In genomic region chr21:17732306-17732705, GRCh38 we compare ENCODE assay signal across 23 cellular contexts.
A peak's percentile ranks its signal among the peaks of the same experiment; 100 is the strongest.
DNase-seq lines count a peak whose midpoint lies in the region; ATAC-seq and TF ChIP-seq lines count a peak whose summit lies in the region.
"Had no signal": no experiment of that assay in that cellular context is flagged by ENCODE, and none has a peak within 500 bp of the region (broad histone marks: within the 10 kb centered on the region; RNA-seq: fewer than 3 reads in every experiment).

No MANE protein-coding gene starts in this region.

- no peak overlapping the region for H3K4me2 ChIP-seq in IMR-90 (ENCODE audit: low read depth, low read length)

- H3K4ac ChIP-seq in IMR-90 (ENCODE audit: low read depth, low read length), result no peak overlapping the region

- H3K23ac ChIP-seq in IMR-90 (ENCODE audit: low read depth, low read length), result no peak overlapping the region

- no peak for TF ChIP-seq POLR2A in IMR-90 (IDR thresholded peaks at IDR 0.05; ENCODE audit: low read depth, low read length)

- H2BK120ac ChIP-seq in IMR-90 (ENCODE audit: low read depth, low read length), result no peak overlapping the region

- CTCF ChIA-PET in IMR-90 (lab: Yijun Ruan, JAX), result no interaction called here

- H3K27me3 ChIP-seq in IMR-90 (ENCODE audit: control insufficient read depth, insufficient read depth, low read length), result no peaks in the 10 kb centered on the region
- H3K27me3 ChIP-seq in colonic mucosa, result no peaks in the 10 kb centered on the region
- H3K27me3 ChIP-seq: heart left ventricle, sigmoid colon, tibial artery had no signal

- BruUV-seq in IMR-90 (replicated peaks; lab: Mats Ljungman, UMichigan), result no TSS peak

- H2BK5ac ChIP-seq in IMR-90 (ENCODE audit: low read depth, low read length, poor library complexity, severe bottlenecking), result no peak overlapping the region

- H3K9me1 ChIP-seq in IMR-90 (ENCODE audit: insufficient read depth, low read length), result no peaks in the 10 kb centered on the region

- POLR2A ChIA-PET in IMR-90 (lab: Charles Lee; ENCODE audit: unreplicated experiment), result no interaction called here

- no peak overlapping the region for H4K5ac ChIP-seq in IMR-90 (ENCODE audit: low read depth, low read length)

- H2AK9ac ChIP-seq in IMR-90 (replicated peaks; ENCODE audit: low read depth, low read length, poor library complexity), result no peak overlapping the region

- ATAC-seq in IMR-90 (ENCODE audit: low read depth), result no peak
- no peak for ATAC-seq in GM21786 (IDR thresholded peaks at IDR 0.05; ENCODE audit: unreplicated experiment)
- ATAC-seq: activated naive CD8-positive, alpha-beta T cell treated with anti-CD3 and anti-CD28 coated beads, Interleukin-2, amount 50 U/mL, for 24 hours; activated T-cell treated with anti-CD3 and anti-CD28 coated beads, Interleukin-2, amount 50 U/mL, for 72 hours; esophagus mucosa; heart left ventricle; K562 had no signal

- H3K14ac ChIP-seq in IMR-90 (replicated peaks; ENCODE audit: low read depth, low read length), result no peak overlapping the region

- H3K4me3 ChIP-seq in IMR-90 (ENCODE audit: insufficient read depth, low read depth, low read length), result no peak overlapping the region
- H3K4me3 ChIP-seq in epithelial cell of esophagus (ENCODE audit: low read length), result no peak overlapping the region
- H3K4me3 ChIP-seq in colonic mucosa, result no peak overlapping the region
- H3K4me3 ChIP-seq: heart left ventricle, K562, sigmoid colon, SK-N-MC, tibial artery had no signal

- no peak overlapping the region for H2BK15ac ChIP-seq in IMR-90 (ENCODE audit: low read depth, low read length)

- H4K91ac ChIP-seq in IMR-90 (ENCODE audit: insufficient read depth, low read depth, low read length), result no peak overlapping the region

- no CpG with 5 or more reads among the region's 2 CpGs for WGBS in IMR-90 (ENCODE audit: extremely low coverage in 2 of 2, insufficient read length in 1 of 2), 2 experiments

- no peak overlapping the region for H2AK5ac ChIP-seq in IMR-90 (ENCODE audit: low read depth, low read length)

- in situ Hi-C loops in IMR-90 (cut with MboI; ENCODE audit: low sequenced_read_pairs), result no loop called here

- DNase-seq in COR-L47 (lab: John Stamatoyannopoulos, UW) (peak; percentile 64), IMR-90 (peak; percentile 5), NCI-H69 (lab: John Stamatoyannopoulos, UW) (peak; percentile 90), epithelial cell of esophagus (ENCODE audit: low read depth) (peak; percentile 30), EL (no peak), colonic mucosa (no peak)
- DNase-seq in activated T-cell treated with anti-CD3 and anti-CD28 coated beads, Interleukin-2, amount 50 U/mL, for 1 hour, result no peak
- DNase-seq: activated CD4-positive, alpha-beta T cell treated with anti-CD3 and anti-CD28 coated beads, Interleukin-2, amount 50 U/mL, for 4 hours; activated naive CD8-positive, alpha-beta T cell treated with anti-CD3 and anti-CD28 coated beads, Interleukin-2, amount 50 U/mL, for 24 hours; activated T-cell treated with anti-CD3 and anti-CD28 coated beads, Interleukin-2, amount 50 U/mL, for 72 hours; cortex of kidney; DND-41; H7; heart left ventricle; NCI-H1694 treated with DMSO at 0.1 percent for 48 hours; occipital lobe; sigmoid colon; stimulated activated CD4-positive, alpha-beta T cell treated with anti-CD3 and anti-CD28 coated beads, Interleukin-4, amount 100 ng/mL, for 24 hours; tibial artery had no signal

- no peak overlapping the region for H3K18ac ChIP-seq in IMR-90 (ENCODE audit: low read depth, low read length)

- intact Hi-C loops in IMR-90 (cut with micrococcal nuclease) (no loop called here), colonic mucosa (cut with DNase I) (no loop called here)

- no peak overlapping the region for H2BK20ac ChIP-seq in IMR-90 (ENCODE audit: low read depth, low read length)

- no peak for TF ChIP-seq RAD21 in IMR-90 (IDR thresholded peaks at IDR 0.05; ENCODE audit: low read length)

- no peaks in the 10 kb centered on the region for H4K20me1 ChIP-seq in IMR-90 (ENCODE audit: insufficient read depth, low read length)

- no peaks in the 10 kb centered on the region for H3K79me1 ChIP-seq in IMR-90 (ENCODE audit: low read depth in 1 of 2, low read length in 2 of 2)

- H3K36me3 ChIP-seq in IMR-90 (ENCODE audit: control insufficient read depth, insufficient read depth, low read length) (no peaks in the 10 kb centered on the region), colonic mucosa (no peaks in the 10 kb centered on the region)
- H3K36me3 ChIP-seq: heart left ventricle, sigmoid colon, tibial artery had no signal

- no peak for TF ChIP-seq CTCF in IMR-90 (conservative IDR thresholded peaks at IDR 0.05; ENCODE audit: low read depth, low read length)
- TF ChIP-seq CTCF in epithelial cell of esophagus (IDR thresholded peaks at IDR 0.05; ENCODE audit: insufficient read depth, low read depth, low read length, missing control alignments), result no peak
- no peak for TF ChIP-seq CTCF in colonic mucosa (IDR thresholded peaks at IDR 0.05)

- H2AFZ ChIP-seq in IMR-90 (replicated peaks; ENCODE audit: low read length, poor library complexity), result no peak overlapping the region

- H3K4me1 ChIP-seq in IMR-90 (ENCODE audit: control insufficient read depth, insufficient read depth, low read length) (no peaks in the 10 kb centered on the region; the same call in 1 of the 2 replicates), colonic mucosa (no peaks in the 10 kb centered on the region)
- H3K4me1 ChIP-seq: sigmoid colon had no signal

- H4K8ac ChIP-seq in IMR-90 (ENCODE audit: low read depth in 2 of 2, low read length in 2 of 2), result no peak overlapping the region

- H3K9me3 ChIP-seq in IMR-90 (ENCODE audit: control insufficient read depth, insufficient read depth, low read length) (no peaks in the 10 kb centered on the region), colonic mucosa (no peaks in the 10 kb centered on the region)
- H3K9me3 ChIP-seq: heart left ventricle, sigmoid colon, tibial artery had no signal

- no peak overlapping the region for H3K9ac ChIP-seq in IMR-90 (ENCODE audit: low read depth, low read length)
- H3K9ac ChIP-seq in colonic mucosa (ENCODE audit: low read depth in 2 of 2, low read length in 2 of 2), result no peak overlapping the region

- H3K56ac ChIP-seq in IMR-90 (ENCODE audit: extremely low read depth, insufficient read depth, low read length), result no peak overlapping the region

- dilution Hi-C loops in IMR-90 (cut with HindIII; ENCODE audit: low sequenced_read_pairs, unreplicated experiment), result no loop called here

- H3K27ac ChIP-seq in IMR-90 (ENCODE audit: insufficient read depth, low read length), result no peak overlapping the region
- H3K27ac ChIP-seq in colonic mucosa, result no peak overlapping the region
- H3K27ac ChIP-seq: heart left ventricle, sigmoid colon, SK-N-MC, tibial artery had no signal

TF ChIP-seq in IMR-90, 13 proteins besides CTCF, POLR2A, EP300 and RAD21:
- no peak for TF ChIP-seq CHD1 (IDR thresholded peaks at IDR 0.05; ENCODE audit: low read depth, low read length)
- TF ChIP-seq BHLHE40 (IDR thresholded peaks at IDR 0.05; ENCODE audit: low read depth, low read length), result no peak
- no peak for TF ChIP-seq SMC3 (IDR thresholded peaks at IDR 0.05; ENCODE audit: low read depth, low read length)
- TF ChIP-seq MXI1 (IDR thresholded peaks at IDR 0.05; ENCODE audit: borderline replicate concordance, low read depth, low read length), result no peak
- TF ChIP-seq RCOR1 (IDR thresholded peaks at IDR 0.05; ENCODE audit: insufficient replicate concordance, low read length), result no peak
- TF ChIP-seq MAZ (IDR thresholded peaks at IDR 0.05; ENCODE audit: borderline replicate concordance, low read depth, low read length), result no peak
- no peak for TF ChIP-seq NFE2L2 (IDR thresholded peaks at IDR 0.05; ENCODE audit: low read depth, low read length)
- no peak for TF ChIP-seq USF2 (IDR thresholded peaks at IDR 0.05; ENCODE audit: low read depth, low read length)
- TF ChIP-seq, protein P1, sequence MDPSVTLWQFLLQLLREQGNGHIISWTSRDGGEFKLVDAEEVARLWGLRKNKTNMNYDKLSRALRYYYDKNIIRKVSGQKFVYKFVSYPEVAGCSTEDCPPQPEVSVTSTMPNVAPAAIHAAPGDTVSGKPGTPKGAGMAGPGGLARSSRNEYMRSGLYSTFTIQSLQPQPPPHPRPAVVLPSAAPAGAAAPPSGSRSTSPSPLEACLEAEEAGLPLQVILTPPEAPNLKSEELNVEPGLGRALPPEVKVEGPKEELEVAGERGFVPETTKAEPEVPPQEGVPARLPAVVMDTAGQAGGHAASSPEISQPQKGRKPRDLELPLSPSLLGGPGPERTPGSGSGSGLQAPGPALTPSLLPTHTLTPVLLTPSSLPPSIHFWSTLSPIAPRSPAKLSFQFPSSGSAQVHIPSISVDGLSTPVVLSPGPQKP (IDR thresholded peaks at IDR 0.05; ENCODE audit: borderline replicate concordance, low read depth, low read length), result no peak

Comparison
In these comparisons a context has a peak if more than half of its experiments do, and no peak if none do; other contexts are left out.
1. DNase-seq: peak in COR-L47 (single experiment), IMR-90 (single experiment), NCI-H69 (single experiment) and epithelial cell of esophagus (single experiment); none in EL (single experiment), activated T-cell treated with anti-CD3 and anti-CD28 coated beads, Interleukin-2, amount 50 U/mL, for 1 hour (single experiment) and colonic mucosa (single experiment).